Comparison of ENCODE assay signal across 1 cellular context in the genomic region with DNA sequence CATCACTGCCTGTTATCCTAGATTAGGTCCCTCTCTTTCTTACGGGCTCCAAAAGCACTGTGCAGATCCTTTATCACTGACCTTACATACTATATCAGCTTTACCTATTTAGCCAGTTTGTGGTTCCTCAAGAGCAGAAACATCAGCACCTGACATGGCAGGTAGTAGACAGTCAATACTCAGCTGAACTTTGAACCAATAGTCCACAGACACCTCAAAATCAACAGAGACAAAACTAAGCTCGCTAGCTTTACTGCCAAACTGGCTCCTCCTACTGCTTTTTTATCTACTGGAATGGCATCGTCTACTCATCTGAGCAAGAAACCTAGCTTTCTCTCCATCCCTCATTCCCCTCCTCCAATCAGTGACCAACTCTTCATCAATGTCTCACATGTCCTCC.
TF ChIP-seq lines count a peak whose summit lies in the region.

No MANE protein-coding gene starts in this region.

TF ChIP-seq in GM12878, 131 proteins besides CTCF, POLR2A, EP300 and RAD21:
- TF ChIP-seq ESRRA (IDR thresholded peaks at IDR 0.05; ENCODE audit: low read length) (no peak), FOXM1 (IDR thresholded peaks at IDR 0.05; ENCODE audit: low read depth, low read length) (no peak), SUZ12 (IDR thresholded peaks at IDR 0.05; ENCODE audit: unreplicated experiment) (no peak), FOXK2 (IDR thresholded peaks at IDR 0.05) (no peak), NR2F1 (conservative IDR thresholded peaks at IDR 0.05) (no peak), ATF7 (IDR thresholded peaks at IDR 0.05; ENCODE audit: low read depth) (no peak)
- TF ChIP-seq, protein P1, sequence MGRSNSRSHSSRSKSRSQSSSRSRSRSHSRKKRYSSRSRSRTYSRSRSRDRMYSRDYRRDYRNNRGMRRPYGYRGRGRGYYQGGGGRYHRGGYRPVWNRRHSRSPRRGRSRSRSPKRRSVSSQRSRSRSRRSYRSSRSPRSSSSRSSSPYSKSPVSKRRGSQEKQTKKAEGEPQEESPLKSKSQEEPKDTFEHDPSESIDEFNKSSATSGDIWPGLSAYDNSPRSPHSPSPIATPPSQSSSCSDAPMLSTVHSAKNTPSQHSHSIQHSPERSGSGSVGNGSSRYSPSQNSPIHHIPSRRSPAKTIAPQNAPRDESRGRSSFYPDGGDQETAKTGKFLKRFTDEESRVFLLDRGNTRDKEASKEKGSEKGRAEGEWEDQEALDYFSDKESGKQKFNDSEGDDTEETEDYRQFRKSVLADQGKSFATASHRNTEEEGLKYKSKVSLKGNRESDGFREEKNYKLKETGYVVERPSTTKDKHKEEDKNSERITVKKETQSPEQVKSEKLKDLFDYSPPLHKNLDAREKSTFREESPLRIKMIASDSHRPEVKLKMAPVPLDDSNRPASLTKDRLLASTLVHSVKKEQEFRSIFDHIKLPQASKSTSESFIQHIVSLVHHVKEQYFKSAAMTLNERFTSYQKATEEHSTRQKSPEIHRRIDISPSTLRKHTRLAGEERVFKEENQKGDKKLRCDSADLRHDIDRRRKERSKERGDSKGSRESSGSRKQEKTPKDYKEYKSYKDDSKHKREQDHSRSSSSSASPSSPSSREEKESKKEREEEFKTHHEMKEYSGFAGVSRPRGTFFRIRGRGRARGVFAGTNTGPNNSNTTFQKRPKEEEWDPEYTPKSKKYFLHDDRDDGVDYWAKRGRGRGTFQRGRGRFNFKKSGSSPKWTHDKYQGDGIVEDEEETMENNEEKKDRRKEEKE (IDR thresholded peaks at IDR 0.05) = no peak
- TF ChIP-seq, protein P2, sequence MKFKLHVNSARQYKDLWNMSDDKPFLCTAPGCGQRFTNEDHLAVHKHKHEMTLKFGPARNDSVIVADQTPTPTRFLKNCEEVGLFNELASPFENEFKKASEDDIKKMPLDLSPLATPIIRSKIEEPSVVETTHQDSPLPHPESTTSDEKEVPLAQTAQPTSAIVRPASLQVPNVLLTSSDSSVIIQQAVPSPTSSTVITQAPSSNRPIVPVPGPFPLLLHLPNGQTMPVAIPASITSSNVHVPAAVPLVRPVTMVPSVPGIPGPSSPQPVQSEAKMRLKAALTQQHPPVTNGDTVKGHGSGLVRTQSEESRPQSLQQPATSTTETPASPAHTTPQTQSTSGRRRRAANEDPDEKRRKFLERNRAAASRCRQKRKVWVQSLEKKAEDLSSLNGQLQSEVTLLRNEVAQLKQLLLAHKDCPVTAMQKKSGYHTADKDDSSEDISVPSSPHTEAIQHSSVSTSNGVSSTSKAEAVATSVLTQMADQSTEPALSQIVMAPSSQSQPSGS (IDR thresholded peaks at IDR 0.05; ENCODE audit: low read length) = no peak
